1 cellular context compared by ENCODE assay signal in genomic region chr15:88545578-88546247, GRCh38.
TF ChIP-seq lines count a peak whose summit lies in the region.
"Not testable (repeated sequence)": the region's sequence is repeated elsewhere in the genome, so short reads cannot be mapped to it uniquely, and the experiment has no call there.

No MANE protein-coding gene starts in this region.

TF ChIP-seq in K562, 482 proteins besides CTCF, POLR2A, EP300 and RAD21 (continued from another document and continues in another):
- TF ChIP-seq, protein P1, sequence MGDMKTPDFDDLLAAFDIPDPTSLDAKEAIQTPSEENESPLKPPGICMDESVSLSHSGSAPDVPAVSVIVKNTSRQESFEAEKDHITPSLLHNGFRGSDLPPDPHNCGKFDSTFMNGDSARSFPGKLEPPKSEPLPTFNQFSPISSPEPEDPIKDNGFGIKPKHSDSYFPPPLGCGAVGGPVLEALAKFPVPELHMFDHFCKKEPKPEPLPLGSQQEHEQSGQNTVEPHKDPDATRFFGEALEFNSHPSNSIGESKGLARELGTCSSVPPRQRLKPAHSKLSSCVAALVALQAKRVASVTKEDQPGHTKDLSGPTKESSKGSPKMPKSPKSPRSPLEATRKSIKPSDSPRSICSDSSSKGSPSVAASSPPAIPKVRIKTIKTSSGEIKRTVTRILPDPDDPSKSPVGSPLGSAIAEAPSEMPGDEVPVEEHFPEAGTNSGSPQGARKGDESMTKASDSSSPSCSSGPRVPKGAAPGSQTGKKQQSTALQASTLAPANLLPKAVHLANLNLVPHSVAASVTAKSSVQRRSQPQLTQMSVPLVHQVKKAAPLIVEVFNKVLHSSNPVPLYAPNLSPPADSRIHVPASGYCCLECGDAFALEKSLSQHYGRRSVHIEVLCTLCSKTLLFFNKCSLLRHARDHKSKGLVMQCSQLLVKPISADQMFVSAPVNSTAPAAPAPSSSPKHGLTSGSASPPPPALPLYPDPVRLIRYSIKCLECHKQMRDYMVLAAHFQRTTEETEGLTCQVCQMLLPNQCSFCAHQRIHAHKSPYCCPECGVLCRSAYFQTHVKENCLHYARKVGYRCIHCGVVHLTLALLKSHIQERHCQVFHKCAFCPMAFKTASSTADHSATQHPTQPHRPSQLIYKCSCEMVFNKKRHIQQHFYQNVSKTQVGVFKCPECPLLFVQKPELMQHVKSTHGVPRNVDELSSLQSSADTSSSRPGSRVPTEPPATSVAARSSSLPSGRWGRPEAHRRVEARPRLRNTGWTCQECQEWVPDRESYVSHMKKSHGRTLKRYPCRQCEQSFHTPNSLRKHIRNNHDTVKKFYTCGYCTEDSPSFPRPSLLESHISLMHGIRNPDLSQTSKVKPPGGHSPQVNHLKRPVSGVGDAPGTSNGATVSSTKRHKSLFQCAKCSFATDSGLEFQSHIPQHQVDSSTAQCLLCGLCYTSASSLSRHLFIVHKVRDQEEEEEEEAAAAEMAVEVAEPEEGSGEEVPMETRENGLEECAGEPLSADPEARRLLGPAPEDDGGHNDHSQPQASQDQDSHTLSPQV (IDR thresholded peaks at IDR 0.05): peak; percentile 99
- TF ChIP-seq BACH1 (tag; IDR thresholded peaks at IDR 0.05) (peak; percentile 20; the same call in 1 of the 2 replicates), TSHZ1 (CRISPR knock-in tag; IDR thresholded peaks at IDR 0.05) (peak; percentile 87), ZBTB12 (CRISPR knock-in tag; IDR thresholded peaks at IDR 0.05) (peak; percentile 53; the same call in 1 of the 2 replicates), GMEB1 (CRISPR knock-in tag; IDR thresholded peaks at IDR 0.05) (peak; percentile 36; the same call in 1 of the 2 replicates), TCFL5 (CRISPR knock-in tag; conservative IDR thresholded peaks at IDR 0.05) (0 out of 2 replicates have a peak, but pooled peaks have one; percentile 49), ZNF398 (CRISPR knock-in tag; IDR thresholded peaks at IDR 0.05) (peak; percentile 56; the same call in 1 of the 2 replicates), PTTG1 (tag; IDR thresholded peaks at IDR 0.05; ENCODE audit: low read depth) (peak; percentile 86), NR4A1 (tag; IDR thresholded peaks at IDR 0.05) (peak; percentile 95), MECOM (CRISPR knock-in tag; IDR thresholded peaks at IDR 0.05) (peak; percentile 66; the same call in 1 of the 2 replicates), GTF2A2 (tag; IDR thresholded peaks at IDR 0.05) (peak; percentile 81), ZNF584 (CRISPR knock-in tag; IDR thresholded peaks at IDR 0.05; ENCODE audit: low read depth) (peak; percentile 80; the same call in 1 of the 2 replicates), HINFP (tag; conservative IDR thresholded peaks at IDR 0.05; ENCODE audit: low read depth) (peak; percentile 80), HSF4 (CRISPR knock-in tag; IDR thresholded peaks at IDR 0.05; ENCODE audit: borderline replicate concordance) (peak; percentile 66; the same call in 1 of the 2 replicates), TEAD1 (CRISPR knock-in tag; IDR thresholded peaks at IDR 0.05) (peak in 1 of 2 experiments; percentile 86; a peak in 2 of 4 replicates), ZNF79 (CRISPR knock-in tag; IDR thresholded peaks at IDR 0.05; ENCODE audit: low read depth) (peak; percentile 40; the same call in 1 of the 2 replicates), SMAD4 (CRISPR knock-in tag; conservative IDR thresholded peaks at IDR 0.05) (peak; percentile 78), ERF (CRISPR knock-in tag; IDR thresholded peaks at IDR 0.05) (peak; percentile 76), ZNF175 (CRISPR knock-in tag; IDR thresholded peaks at IDR 0.05; ENCODE audit: low read depth) (peak; percentile 70; the same call in 1 of the 2 replicates), RFX7 (CRISPR knock-in tag; IDR thresholded peaks at IDR 0.05) (0 out of 2 replicates have a peak, but pooled peaks have one; percentile 63), E2F3 (CRISPR knock-in tag; IDR thresholded peaks at IDR 0.05) (peak; percentile 62; the same call in 1 of the 2 replicates), DDX20 (tag; IDR thresholded peaks at IDR 0.05; ENCODE audit: low read depth) (peak; percentile 80), NR2C1 (tag; IDR thresholded peaks at IDR 0.05) (peak; percentile 77), ZNF668 (CRISPR knock-in tag; IDR thresholded peaks at IDR 0.05) (peak; percentile 63; the same call in 1 of the 2 replicates), SMAD3 (CRISPR knock-in tag; conservative IDR thresholded peaks at IDR 0.05) (peak; percentile 64; the same call in 1 of the 2 replicates), TAF7 (tag; IDR thresholded peaks at IDR 0.05) (peak; percentile 21; the same call in 1 of the 2 replicates), ZNF311 (CRISPR knock-in tag; IDR thresholded peaks at IDR 0.05) (peak; percentile 86), DPF2 (IDR thresholded peaks at IDR 0.05) (0 out of 2 replicates have a peak, but pooled peaks have one; percentile 11), ZNF23 (CRISPR knock-in tag; IDR thresholded peaks at IDR 0.05) (0 out of 2 replicates have a peak, but pooled peaks have one; percentile 58), ZBTB34 (CRISPR knock-in tag; IDR thresholded peaks at IDR 0.05) (0 out of 2 replicates have a peak, but pooled peaks have one; percentile 68), ZNF583 (CRISPR knock-in tag; IDR thresholded peaks at IDR 0.05) (peak; percentile 59; the same call in 1 of the 2 replicates), PYGO2 (tag; IDR thresholded peaks at IDR 0.05) (peak; percentile 74; the same call in 1 of the 2 replicates), ZBTB17 (CRISPR knock-in tag; IDR thresholded peaks at IDR 0.05) (0 out of 2 replicates have a peak, but pooled peaks have one; percentile 44), BCL6 (CRISPR knock-in tag; IDR thresholded peaks at IDR 0.05) (peak; percentile 68; the same call in 1 of the 2 replicates), MEF2D (tag; conservative IDR thresholded peaks at IDR 0.05; ENCODE audit: low read depth) (peak; percentile 62; the same call in 1 of the 2 replicates)
- TF ChIP-seq NR4A1 (CRISPR knock-in tag; IDR thresholded peaks at IDR 0.05); NR2C1 (IDR thresholded peaks at IDR 0.05): not testable (repeated sequence)
- TF ChIP-seq, protein P2, sequence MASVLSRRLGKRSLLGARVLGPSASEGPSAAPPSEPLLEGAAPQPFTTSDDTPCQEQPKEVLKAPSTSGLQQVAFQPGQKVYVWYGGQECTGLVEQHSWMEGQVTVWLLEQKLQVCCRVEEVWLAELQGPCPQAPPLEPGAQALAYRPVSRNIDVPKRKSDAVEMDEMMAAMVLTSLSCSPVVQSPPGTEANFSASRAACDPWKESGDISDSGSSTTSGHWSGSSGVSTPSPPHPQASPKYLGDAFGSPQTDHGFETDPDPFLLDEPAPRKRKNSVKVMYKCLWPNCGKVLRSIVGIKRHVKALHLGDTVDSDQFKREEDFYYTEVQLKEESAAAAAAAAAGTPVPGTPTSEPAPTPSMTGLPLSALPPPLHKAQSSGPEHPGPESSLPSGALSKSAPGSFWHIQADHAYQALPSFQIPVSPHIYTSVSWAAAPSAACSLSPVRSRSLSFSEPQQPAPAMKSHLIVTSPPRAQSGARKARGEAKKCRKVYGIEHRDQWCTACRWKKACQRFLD (CRISPR knock-in tag; IDR thresholded peaks at IDR 0.05): peak; percentile 68; the same call in 1 of the 2 replicates
- TF ChIP-seq, protein P3, sequence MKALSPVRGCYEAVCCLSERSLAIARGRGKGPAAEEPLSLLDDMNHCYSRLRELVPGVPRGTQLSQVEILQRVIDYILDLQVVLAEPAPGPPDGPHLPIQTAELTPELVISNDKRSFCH (CRISPR knock-in tag; IDR thresholded peaks at IDR 0.05): peak; percentile 75; the same call in 1 of the 2 replicates
- TF ChIP-seq, protein P3 (tag; IDR thresholded peaks at IDR 0.05): peak; percentile 96
- TF ChIP-seq, protein P4, sequence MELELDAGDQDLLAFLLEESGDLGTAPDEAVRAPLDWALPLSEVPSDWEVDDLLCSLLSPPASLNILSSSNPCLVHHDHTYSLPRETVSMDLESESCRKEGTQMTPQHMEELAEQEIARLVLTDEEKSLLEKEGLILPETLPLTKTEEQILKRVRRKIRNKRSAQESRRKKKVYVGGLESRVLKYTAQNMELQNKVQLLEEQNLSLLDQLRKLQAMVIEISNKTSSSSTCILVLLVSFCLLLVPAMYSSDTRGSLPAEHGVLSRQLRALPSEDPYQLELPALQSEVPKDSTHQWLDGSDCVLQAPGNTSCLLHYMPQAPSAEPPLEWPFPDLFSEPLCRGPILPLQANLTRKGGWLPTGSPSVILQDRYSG (tag; conservative IDR thresholded peaks at IDR 0.05; ENCODE audit: low read depth): peak; percentile 90
